ENCODE assay signal across 10 cellular contexts in the genomic region with DNA sequence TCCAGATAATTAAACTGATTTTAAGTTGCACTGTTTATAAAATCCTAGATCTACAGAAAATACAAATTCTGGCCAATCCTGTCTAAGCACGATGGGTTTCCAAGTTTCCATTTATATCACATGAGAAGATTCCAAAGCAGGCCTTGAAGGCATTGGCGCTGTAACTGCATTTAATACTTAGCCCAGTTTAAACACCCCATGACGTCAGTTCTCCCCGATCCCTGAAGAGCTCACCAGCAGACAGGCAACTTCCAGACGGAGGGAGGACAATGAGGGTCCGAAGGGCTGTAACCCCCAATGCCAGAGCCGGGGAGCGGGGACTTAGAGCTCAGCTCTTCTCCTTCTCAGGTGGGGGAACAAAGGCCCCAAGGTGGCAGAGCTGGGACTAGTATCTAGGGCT.
A peak's percentile ranks its signal among the peaks of the same experiment; 100 is the strongest.
DNase-seq lines count a peak whose midpoint lies in the region; ATAC-seq and TF ChIP-seq lines count a peak whose summit lies in the region.
"Had no signal": no experiment of that assay in that cellular context is flagged by ENCODE, and none has a peak within 500 bp of the region (broad histone marks: within the 10 kb centered on the region; RNA-seq: fewer than 3 reads in every experiment).

No MANE protein-coding gene starts in this region.

- no TSS peak for BruUV-seq in MCF 10A (replicated peaks; lab: Mats Ljungman, UMichigan)

- peak overlapping the region; percentile 76 to 80 for H3K27ac ChIP-seq in breast epithelium
- peak overlapping the region; percentile 85 for H3K27ac ChIP-seq in endodermal cell (ENCODE audit: low read depth, low read length)
- peak overlapping the region; percentile 91 for H3K27ac ChIP-seq in muscle layer of duodenum (ENCODE audit: low read length)
- H3K27ac ChIP-seq in upper lobe of left lung, result peak overlapping the region; percentile 78 to 89 (median 84)

- TF ChIP-seq CTCF in breast epithelium (IDR thresholded peaks at IDR 0.05), result no peak
- TF ChIP-seq CTCF in MCF 10A (IDR thresholded peaks at IDR 0.05; ENCODE audit: unreplicated experiment), result no peak
- no peak for TF ChIP-seq CTCF in endodermal cell (conservative IDR thresholded peaks at IDR 0.05)
- no peak for TF ChIP-seq CTCF in upper lobe of left lung (IDR thresholded peaks at IDR 0.05)

- no peaks in the 10 kb centered on the region for H3K36me3 Mint-ChIP-seq in MCF 10A (ENCODE audit: insufficient read depth, unreplicated experiment)
- H3K36me3 Mint-ChIP-seq in endodermal cell (ENCODE audit: low read depth), result peaks cover 7% of the 10 kb centered on the region

- H3K4me1 ChIP-seq in breast epithelium (peaks cover 9 to 10% of the 10 kb centered on the region in 2 donors), endodermal cell (ENCODE audit: control insufficient read depth, insufficient read depth, low read length) (peaks cover 29% of the 10 kb centered on the region), muscle layer of duodenum (ENCODE audit: control insufficient read depth in 1 of 2, insufficient read depth in 2 of 2, low read length in 2 of 2) (peaks cover 26 to 47% of the 10 kb centered on the region in 2 donors), upper lobe of left lung (peaks cover 62 to 73% (median 68%) of the 10 kb centered on the region in 4 donors)

- no peak overlapping the region for H3K9ac ChIP-seq in endodermal cell (ENCODE audit: extremely low read depth, low read length, poor library complexity, severe bottlenecking)

- H3K27me3 ChIP-seq in breast epithelium (no peaks in the 10 kb centered on the region), endodermal cell (ENCODE audit: control insufficient read depth, insufficient read depth, low read length, poor library complexity, severe bottlenecking) (no peaks in the 10 kb centered on the region), muscle layer of duodenum (ENCODE audit: low read depth, low read length) (no peaks in the 10 kb centered on the region), upper lobe of left lung (no peaks in the 10 kb centered on the region)

- H3K27ac Mint-ChIP-seq in MCF 10A (ENCODE audit: low read depth, unreplicated experiment) (no peak overlapping the region), endodermal cell (peak overlapping the region; percentile 79)

- H3K36me3 ChIP-seq in breast epithelium (no peaks in the 10 kb centered on the region), endodermal cell (ENCODE audit: control insufficient read depth, insufficient read depth, low read length) (peaks cover 14% of the 10 kb centered on the region), muscle layer of duodenum (ENCODE audit: control insufficient read depth in 1 of 2, insufficient read depth in 2 of 2, low read length in 2 of 2) (no peaks in the 10 kb centered on the region), upper lobe of left lung (no peaks in the 10 kb centered on the region)

- intact Hi-C loops in breast epithelium (cut with DNase I; ENCODE audit: low total_unique reads), result no loop called here
- intact Hi-C loops in MCF 10A (cut with micrococcal nuclease), result no loop called here

- CTCF ChIA-PET in MCF 10A (lab: Yijun Ruan, JAX), result interaction anchor here (0.6 kb wide), 1 partner anchor 108 kb away, joined by 4 read pairs; no protein-coding TSS in a partner anchor

- H3K4me1 Mint-ChIP-seq in MCF 10A (ENCODE audit: insufficient read depth, unreplicated experiment) (peaks cover 28% of the 10 kb centered on the region), endodermal cell (peaks cover 62% of the 10 kb centered on the region)

- H3K9me3 ChIP-seq in breast epithelium, result no peaks in the 10 kb centered on the region
- H3K9me3 ChIP-seq in endodermal cell (ENCODE audit: control insufficient read depth, low read length), result no peaks in the 10 kb centered on the region
- no peaks in the 10 kb centered on the region for H3K9me3 ChIP-seq in muscle layer of duodenum (ENCODE audit: control insufficient read depth in 1 of 2, low read length in 2 of 2)
- H3K9me3 ChIP-seq in upper lobe of left lung, result no peaks in the 10 kb centered on the region

- no peak overlapping the region for H3K4me3 ChIP-seq in breast epithelium
- no peak overlapping the region for H3K4me3 ChIP-seq in endodermal cell (ENCODE audit: low read length)
- H3K4me3 ChIP-seq in muscle layer of duodenum (ENCODE audit: low read depth in 1 of 2, low read length in 2 of 2), result peak overlapping the region in 1 of 2 donors; percentile 50
- H3K4me3 ChIP-seq in upper lobe of left lung, result no peak overlapping the region

- no peaks in the 10 kb centered on the region for H3K9me3 Mint-ChIP-seq in MCF 10A (ENCODE audit: unreplicated experiment)
- H3K9me3 Mint-ChIP-seq in endodermal cell, result no peaks in the 10 kb centered on the region

- POLR2A ChIA-PET in MCF 10A (lab: Yijun Ruan, JAX), result interaction anchor here (1.3 to 2.2 kb wide), 2 partner anchors 14 to 471 kb away, joined by 4 to 10 read pairs; no protein-coding TSS in a partner anchor

- H3K4me3 Mint-ChIP-seq in MCF 10A (ENCODE audit: unreplicated experiment) (no peak overlapping the region), endodermal cell (no peak overlapping the region)

- DNase-seq in breast epithelium (ENCODE audit: low spot score in 2 of 2) (no peak), MCF 10A (ENCODE audit: unreplicated experiment) (no peak), endodermal cell (no peak), upper lobe of left lung (no peak), amniotic stem cell (lab: John Stamatoyannopoulos, UW) (no peak), SIG-M5 (lab: John Stamatoyannopoulos, UW) (no peak)
- DNase-seq: NCI-H1930 had no signal

- no peaks in the 10 kb centered on the region for H3K27me3 Mint-ChIP-seq in MCF 10A (ENCODE audit: insufficient read depth, unreplicated experiment)
- no peaks in the 10 kb centered on the region for H3K27me3 Mint-ChIP-seq in endodermal cell (ENCODE audit: insufficient read depth)

- WGBS in endodermal cell (ENCODE audit: insufficient coverage in 1 of 2, insufficient read length in 1 of 2), 2 experiments, result 81 to 91% methylated on average over 6 to 8 of the region's 8 CpGs
- WGBS in upper lobe of left lung, 2 donors, result 77 to 86% methylated on average over 4 to 8 of the region's 8 CpGs

- no peak for ATAC-seq in upper lobe of left lung (ENCODE audit: low FRiP score in 2 of 2)
- no peak for ATAC-seq in HG02884 (IDR thresholded peaks at IDR 0.05; ENCODE audit: unreplicated experiment)
- ATAC-seq: esophagus mucosa had no signal

- TF ChIP-seq EP300 in upper lobe of left lung (IDR thresholded peaks at IDR 0.05), result no peak

- TF ChIP-seq POLR2A in breast epithelium (IDR thresholded peaks at IDR 0.05), result no peak
- no peak for TF ChIP-seq POLR2A in upper lobe of left lung (IDR thresholded peaks at IDR 0.05)
